1 cellular context compared by ENCODE assay signal in the genomic region with DNA sequence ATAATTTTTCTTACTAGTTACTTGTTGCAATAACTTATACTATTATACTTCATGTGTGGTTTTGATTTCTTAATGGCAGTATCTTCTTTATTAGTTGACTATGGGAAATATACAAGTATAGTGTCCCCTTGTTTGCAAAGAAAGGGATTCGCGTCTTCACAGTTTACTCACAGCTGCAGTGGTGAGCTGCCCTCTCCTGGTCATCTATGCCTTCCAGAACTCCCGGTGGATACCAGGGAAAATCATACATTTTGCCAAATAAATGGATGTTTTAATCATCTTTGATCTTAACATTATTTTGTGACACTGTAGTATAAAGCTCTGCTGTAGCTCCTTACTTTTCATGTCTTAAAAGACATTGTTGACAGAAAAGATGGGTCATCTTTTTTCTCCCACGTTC.
TF ChIP-seq lines count a peak whose summit lies in the region.

No MANE protein-coding gene starts in this region.

TF ChIP-seq in Ishikawa, 13 proteins besides CTCF, POLR2A, EP300 and RAD21 (continued from another document):
- TF ChIP-seq USF1 (IDR thresholded peaks at IDR 0.05) (no peak), TEAD4 (IDR thresholded peaks at IDR 0.05) (no peak), EGR1 (IDR thresholded peaks at IDR 0.05) (no peak), TAF1 (IDR thresholded peaks at IDR 0.05; ENCODE audit: low read depth) (no peak)
TF ChIP-seq in Ishikawa: peak in this region for 0.
